Comparison of ENCODE assay signal across 14 cellular contexts in the genomic region with DNA sequence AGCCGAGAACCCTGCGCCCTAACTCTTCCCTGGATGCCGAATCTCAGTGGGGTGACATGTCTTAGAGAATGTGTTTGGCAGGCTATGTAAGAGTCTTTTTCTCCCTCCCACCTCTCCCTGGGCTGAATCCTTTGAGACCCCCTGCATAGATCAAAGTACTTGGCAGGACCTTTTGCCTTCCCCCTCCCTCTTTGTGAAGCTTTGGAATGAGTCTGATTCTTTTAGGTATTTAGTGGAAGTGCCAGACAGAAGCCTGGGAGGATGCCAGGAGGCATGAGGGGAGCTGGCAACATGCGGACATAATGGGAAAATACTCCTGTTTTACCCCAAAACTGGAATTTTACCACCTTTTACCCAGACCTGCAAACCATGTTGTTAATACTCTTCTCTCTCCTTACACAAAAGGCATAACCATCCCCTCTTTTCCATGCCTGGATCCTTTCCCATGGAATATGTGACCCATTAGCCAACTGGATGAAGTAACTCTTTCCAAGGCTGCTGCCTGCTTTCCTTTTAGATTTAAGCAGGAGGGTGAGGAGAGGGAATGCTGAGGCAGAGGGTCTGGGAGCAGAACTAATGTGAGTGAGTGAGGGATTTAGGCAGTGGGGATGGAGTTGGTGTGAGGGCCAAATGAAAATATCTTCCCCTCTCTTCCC. TPM values are rescaled to one million over a fixed set of nuclear protein-coding genes. Genes with fewer than 3 reads are reported as not detected.
DNase-seq lines count a peak whose midpoint lies in the region; FAIRE-seq and TF ChIP-seq lines count a peak whose summit lies in the region.
"Had no signal": no experiment of that assay in that cellular context is flagged by ENCODE, and none has a peak within 500 bp of the region (broad histone marks: within the 10 kb centered on the region; RNA-seq: fewer than 3 reads in every experiment).

No MANE protein-coding gene starts in this region.

- H3K4me3 ChIP-seq in choroid plexus epithelial cell (ENCODE audit: low read depth, low read length) (no peak overlapping the region), hepatocyte (no peak overlapping the region), skin epidermis (no peak overlapping the region), prostate gland (no peak overlapping the region), lower leg skin (ENCODE audit: low read depth, poor library complexity, severe bottlenecking) (no peak overlapping the region)
- H3K4me3 ChIP-seq: SK-N-MC had no signal

- no peaks in the 10 kb centered on the region for H3K4me1 ChIP-seq in hepatocyte (ENCODE audit: insufficient read depth)
- H3K4me1 ChIP-seq in prostate gland (replicated peaks) = no peaks in the 10 kb centered on the region

- TF ChIP-seq POLR2A in GM12891 (IDR thresholded peaks at IDR 0.05; ENCODE audit: low read depth, low read length) = no peak
- TF ChIP-seq POLR2A in prostate gland (IDR thresholded peaks at IDR 0.05) = no peak
- TF ChIP-seq POLR2A in lower leg skin (IDR thresholded peaks at IDR 0.05) = no peak

- no peaks in the 10 kb centered on the region for H3K9me2 ChIP-seq in hepatocyte (replicated peaks; ENCODE audit: insufficient read depth)

- peak; percentile 41 for FAIRE-seq in GM12891 (lab: Jason Lieb, UNC)
- FAIRE-seq: endometrium had no signal

- no peak for TF ChIP-seq CTCF in choroid plexus epithelial cell (conservative IDR thresholded peaks at IDR 0.05; ENCODE audit: low read depth, low read length)
- no peak for TF ChIP-seq CTCF in hepatocyte (IDR thresholded peaks at IDR 0.05; ENCODE audit: poor library complexity)
- TF ChIP-seq CTCF in prostate gland (IDR thresholded peaks at IDR 0.05) = no peak
- no peak for TF ChIP-seq CTCF in lower leg skin (IDR thresholded peaks at IDR 0.05)

- H3K27ac ChIP-seq in hepatocyte (peak overlapping the region; percentile 51), skin epidermis (peak overlapping the region in 16 of 21 experiments; percentile 5 to 66 (median 44)), prostate gland (no peak overlapping the region)
- H3K27ac ChIP-seq: SK-N-MC, WERI-Rb-1 had no signal

- no peak overlapping the region for H2AFZ ChIP-seq in hepatocyte

- intact Hi-C loops in prostate gland (cut with DNase I) = loop anchor here (10.0 kb wide), 1 partner anchor 202 kb away; no protein-coding TSS in a partner anchor
- intact Hi-C loops in lower leg skin (cut with DNase I; ENCODE audit: low total_unique reads) = no loop called here

- 85% methylated on average over 4 of the region's 4 CpGs for WGBS in hepatocyte (ENCODE audit: low lambda C conversion rate, missing lambda C conversion rate)
- 53% methylated on average over 4 of the region's 4 CpGs for WGBS in prostate gland
- 66 to 75% methylated on average over 4 of the region's 4 CpGs for WGBS in lower leg skin, 2 donors

- H3K27me3 ChIP-seq in hepatocyte = no peaks in the 10 kb centered on the region
- no peaks in the 10 kb centered on the region for H3K27me3 ChIP-seq in prostate gland (replicated peaks; ENCODE audit: insufficient read depth)

- no peaks in the 10 kb centered on the region for H4K20me1 ChIP-seq in hepatocyte (ENCODE audit: insufficient read depth, poor library complexity, severe bottlenecking)

- H3K36me3 ChIP-seq in hepatocyte (replicated peaks; ENCODE audit: insufficient read depth, low read depth) = no peaks in the 10 kb centered on the region
- no peaks in the 10 kb centered on the region for H3K36me3 ChIP-seq in prostate gland

- no peaks in the 10 kb centered on the region for H3K79me2 ChIP-seq in hepatocyte

- H3K4me2 ChIP-seq in hepatocyte = no peak overlapping the region

- H3K9me3 ChIP-seq in hepatocyte (ENCODE audit: low read depth) = no peaks in the 10 kb centered on the region
- H3K9me3 ChIP-seq in prostate gland = no peaks in the 10 kb centered on the region

- DNase-seq in GM12891 (ENCODE audit: insufficient read length, low spot score) (no peak), choroid plexus epithelial cell (ENCODE audit: low read depth) (peak; percentile 27), hepatocyte (ENCODE audit: low spot score) (no peak), prostate gland (ENCODE audit: low spot score) (no peak), lower leg skin (ENCODE audit: low spot score in 2 of 2) (no peak)
- DNase-seq in stimulated activated naive CD4-positive, alpha-beta T cell (lab: John Stamatoyannopoulos, UW) = no peak
- no peak for DNase-seq in activated T-cell treated with anti-CD3 and anti-CD28 coated beads, Interleukin-2, amount 50 U/mL, for 48 hours
- DNase-seq: activated gamma-delta T cell treated with Interleukin-2 at 50 U/mL for 16 hours, DMS 273 treated with DMSO at 0.1 percent for 48 hours, NCI-H2227 treated with DMSO at 0.1 percent for 48 hours, WERI-Rb-1 had no signal

TF ChIP-seq in GM12891, 5 proteins besides CTCF, POLR2A, EP300 and RAD21:
- no peak for TF ChIP-seq SPI1 (IDR thresholded peaks at IDR 0.05; ENCODE audit: low read depth, low read length)

RNA-seq across cellular contexts. Expression of a gene that starts 41.7 kb away (rescaled TPM):
- polyA plus RNA-seq in GM12891 (2012; ENCODE audit: low read depth, missing spikeins) = 11.5 TPM
- total RNA-seq in hepatocyte (8.9 and 14.3 TPM in 2 replicates), prostate gland (10 to 100 TPM; 40.3 to 46.2 TPM), lower leg skin (10 to 100 TPM; 16.5 to 31.1 (median 18.4) TPM)
- polyA plus RNA-seq in hepatocyte = 11.1 and 14.2 TPM in 2 replicates

RNA-seq across cellular contexts. Expression of a gene that starts 42.1 kb away (rescaled TPM):
- polyA plus RNA-seq in GM12891 (2012; ENCODE audit: low read depth, missing spikeins) = 20.1 TPM
- 38.4 and 51.2 TPM in 2 replicates for total RNA-seq in hepatocyte
- polyA plus RNA-seq in hepatocyte = 65.7 and 74.4 TPM in 2 replicates
- total RNA-seq in prostate gland = 10 to 100 TPM; 16.7 to 54.6 TPM
- 10 to 100 TPM; 11.7 to 14.2 (median 12.2) TPM for total RNA-seq in lower leg skin

Comparison
In these comparisons a context has a peak if more than half of its experiments do, and no peak if none do; other contexts are left out.
1. H3K27ac ChIP-seq: peak in hepatocyte (single experiment) and skin epidermis (16 of 21); none in prostate gland (0 of 2).